ENCODE assay signal across 24 cellular contexts in genomic region chr9:88892729-88893128, GRCh38.
"Had no signal": no experiment of that assay in that cellular context is flagged by ENCODE, and none has a peak within 500 bp of the region (broad histone marks: within the 10 kb centered on the region; RNA-seq: fewer than 3 reads in every experiment).

No MANE protein-coding gene starts in this region.

- ATAC-seq: left lobe of liver; mucosa of descending colon; naive thymus-derived CD8-positive, alpha-beta T cell; pancreas; psoas muscle; sciatic nerve; stimulated activated naive B cell treated with anti-CD40 and anti-IgM and Interleukin-4, amounts not matched to agents 10 μg/mL and 1 μg/mL and 100 μg/mL, for 72 hours; stimulated activated naive CD8-positive, alpha-beta T cell treated with anti-CD3 and anti-CD28 coated beads, Interleukin-15, Interleukin-2, amounts not matched to agents 100 U/mL and 50 U/mL, for 24 hours had no signal

- H3K4me3 Mint-ChIP-seq: immature natural killer cell; memory B cell; naive thymus-derived CD8-positive, alpha-beta T cell; stimulated activated naive B cell treated with anti-CD40 and anti-IgM and Interleukin-4, amounts not matched to agents 10 μg/mL and 1 μg/mL and 100 μg/mL, for 72 hours had no signal

- H3K9me3 Mint-ChIP-seq: memory B cell had no signal

- H3K27me3 Mint-ChIP-seq: memory B cell had no signal

- H3K4me1 Mint-ChIP-seq: immature natural killer cell had no signal

- H3K27ac Mint-ChIP-seq: immature natural killer cell; memory B cell; stimulated activated naive B cell treated with anti-CD40 and anti-IgM and Interleukin-4, amounts not matched to agents 10 μg/mL and 1 μg/mL and 100 μg/mL, for 72 hours had no signal

- H3K36me3 Mint-ChIP-seq: immature natural killer cell, memory B cell had no signal

- DNase-seq: glutamatergic neuron; hypothalamus; immature natural killer cell; kidney; midbrain; mucosa of descending colon; naive thymus-derived CD8-positive, alpha-beta T cell; pancreas; posterior cingulate gyrus; psoas muscle; stimulated activated CD4-positive, alpha-beta T cell treated with anti-CD3 and anti-CD28 coated beads, Interleukin-12 subunit alpha, Interleukin-12 subunit beta, amount 100 ng/mL, for 4 hours; stimulated activated CD4-positive, alpha-beta T cell treated with anti-CD3 and anti-CD28 coated beads, Interleukin-15, amount 100 ng/mL, for 24 hours; stimulated activated CD4-positive, alpha-beta T cell treated with anti-CD3 and anti-CD28 coated beads, Interleukin-2, amount 100 ng/mL, for 24 hours; stimulated activated CD4-positive, alpha-beta T cell treated with anti-CD3 and anti-CD28 coated beads, Interleukin-4, amount 100 ng/mL, for 1 hour; stimulated activated naive B cell treated with anti-CD40 and anti-IgM and Interleukin-4, amounts not matched to agents 10 μg/mL and 1 μg/mL and 100 μg/mL, for 72 hours; stimulated activated naive CD8-positive, alpha-beta T cell treated with anti-CD3 and anti-CD28 coated beads, Interleukin-15, Interleukin-2, amounts not matched to agents 100 U/mL and 50 U/mL, for 24 hours; stomach; testis; thyroid gland; transverse colon; upper lobe of left lung had no signal
